Comparison of ENCODE assay signal across 17 cellular contexts in genomic region chr10:71014021-71014782, GRCh38.
"Had no signal": no experiment of that assay in that cellular context is flagged by ENCODE, and none has a peak within 500 bp of the region (broad histone marks: within the 10 kb centered on the region; RNA-seq: fewer than 3 reads in every experiment).

No MANE protein-coding gene starts in this region.

- H3K4me1 Mint-ChIP-seq: activated CD4-positive, alpha-beta T cell treated with anti-CD3 and anti-CD28 coated beads for 36 hours had no signal

- H3K27me3 ChIP-seq: adrenal gland, vagina had no signal

- H3K36me3 Mint-ChIP-seq: activated naive CD4-positive, alpha-beta T cell treated with anti-CD3 and anti-CD28 coated beads, Interleukin-2, amount 50 U/mL, for 72 hours had no signal

- H3K4me3 Mint-ChIP-seq: activated CD4-positive, alpha-beta T cell treated with anti-CD3 and anti-CD28 coated beads for 36 hours; dendritic cell treated with granulocyte-macrophage colony-stimulating factor and Interleukin-4, amounts not matched to agents 40 ng/mL and 50 ng/mL, for 4 days; nephron; stimulated activated naive CD8-positive, alpha-beta T cell treated with anti-CD3 and anti-CD28 coated beads, Interleukin-15, Interleukin-2, amounts not matched to agents 100 ng/mL and 50 ng/mL, for 24 hours had no signal

- H3K9me3 Mint-ChIP-seq: activated naive CD4-positive, alpha-beta T cell treated with anti-CD3 and anti-CD28 coated beads, Interleukin-2, amount 50 U/mL, for 72 hours; dendritic cell treated with granulocyte-macrophage colony-stimulating factor and Interleukin-4, amounts not matched to agents 40 ng/mL and 50 ng/mL, for 4 days; nephron; stimulated activated naive CD8-positive, alpha-beta T cell treated with anti-CD3 and anti-CD28 coated beads, Interleukin-15, Interleukin-2, amounts not matched to agents 100 ng/mL and 50 ng/mL, for 24 hours had no signal

- H3K27ac ChIP-seq: adrenal gland, esophagus muscularis mucosa, gastroesophageal sphincter, lower lobe of right lung, tibial nerve, vagina had no signal

- H3K4me3 ChIP-seq: adrenal gland, esophagus muscularis mucosa, gastroesophageal sphincter, lower lobe of right lung, tibial nerve, vagina had no signal

- H3K36me3 ChIP-seq: adrenal gland, esophagus muscularis mucosa, gastroesophageal sphincter, lower lobe of right lung, tibial nerve, vagina had no signal

- H3K27me3 Mint-ChIP-seq: stimulated activated naive CD8-positive, alpha-beta T cell treated with anti-CD3 and anti-CD28 coated beads, Interleukin-15, Interleukin-2, amounts not matched to agents 100 ng/mL and 50 ng/mL, for 24 hours had no signal

- H3K27ac Mint-ChIP-seq: activated CD4-positive, alpha-beta T cell treated with anti-CD3 and anti-CD28 coated beads for 36 hours; activated naive CD4-positive, alpha-beta T cell treated with anti-CD3 and anti-CD28 coated beads, Interleukin-2, amount 50 U/mL, for 72 hours; dendritic cell treated with granulocyte-macrophage colony-stimulating factor and Interleukin-4, amounts not matched to agents 40 ng/mL and 50 ng/mL, for 4 days; nephron; stimulated activated naive CD8-positive, alpha-beta T cell treated with anti-CD3 and anti-CD28 coated beads, Interleukin-15, Interleukin-2, amounts not matched to agents 100 ng/mL and 50 ng/mL, for 24 hours had no signal

- ATAC-seq: activated CD4-positive, alpha-beta T cell treated with anti-CD3 and anti-CD28 coated beads for 36 hours; activated naive CD4-positive, alpha-beta T cell treated with anti-CD3 and anti-CD28 coated beads, Interleukin-2, amount 50 U/mL, for 72 hours; gastroesophageal sphincter; lower lobe of right lung had no signal

- H3K9me3 ChIP-seq: adrenal gland, esophagus muscularis mucosa, gastroesophageal sphincter, lower lobe of right lung, tibial nerve, vagina had no signal

- DNase-seq: activated CD4-positive, alpha-beta T cell treated with anti-CD3 and anti-CD28 coated beads for 36 hours; activated CD4-positive, alpha-beta T cell treated with anti-CD3 and anti-CD28 coated beads, Interleukin-2, amount 50 U/mL, for 48 hours; activated gamma-delta T cell treated with Interleukin-2 at 50 U/mL for 16 hours; adrenal gland; effector CD8-positive, alpha-beta T cell; lower lobe of right lung; nucleus accumbens; stimulated activated CD4-positive, alpha-beta T cell treated with anti-CD3 and anti-CD28 coated beads, Interleukin-2, amount 100 ng/mL, for 24 hours; T-helper 2 cell had no signal

- H3K4me1 ChIP-seq: adrenal gland, esophagus muscularis mucosa, gastroesophageal sphincter, lower lobe of right lung, tibial nerve, vagina had no signal
